Comparison of ENCODE assay signal across 9 cellular contexts in the genomic region with DNA sequence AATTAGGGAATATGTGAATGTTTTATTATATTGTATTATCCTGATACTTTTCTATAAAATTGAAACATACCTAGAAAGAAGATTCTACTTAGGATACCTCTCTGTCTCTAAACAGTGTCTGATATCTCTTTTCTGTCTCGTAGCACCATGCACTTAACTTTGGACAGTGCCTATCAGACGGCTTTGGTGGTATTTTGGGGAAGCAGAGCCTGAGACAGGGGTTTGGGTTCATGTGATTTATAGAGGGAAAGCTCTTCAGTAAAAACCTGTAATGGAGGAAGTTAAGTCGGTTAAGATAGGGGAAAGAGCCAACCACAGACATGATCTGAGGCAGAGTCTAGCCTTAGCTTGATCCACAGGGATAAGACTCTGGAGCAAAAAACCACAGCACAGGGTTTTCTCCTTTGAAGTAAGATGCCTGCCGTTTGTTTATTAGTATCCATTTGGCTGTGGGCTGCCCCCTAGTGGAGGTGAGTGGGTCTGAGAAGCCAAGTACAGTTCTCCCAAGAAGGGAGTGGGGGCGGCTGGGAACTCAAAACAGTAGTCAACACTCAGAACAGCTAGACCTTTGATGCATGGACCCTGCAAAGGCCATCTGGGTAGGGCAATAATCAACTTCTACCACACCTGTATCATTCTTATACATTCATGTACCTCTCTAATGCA.
DNase-seq lines count a peak whose midpoint lies in the region; ATAC-seq, FAIRE-seq and TF ChIP-seq lines count a peak whose summit lies in the region.
"Had no signal": no experiment of that assay in that cellular context is flagged by ENCODE, and none has a peak within 500 bp of the region (broad histone marks: within the 10 kb centered on the region; RNA-seq: fewer than 3 reads in every experiment).

No MANE protein-coding gene starts in this region.

- TF ChIP-seq CTCF in GM13977 (IDR thresholded peaks at IDR 0.05; ENCODE audit: extremely low read depth, insufficient read depth, missing control alignments) (peak; percentile 74), kidney (IDR thresholded peaks at IDR 0.05; ENCODE audit: borderline replicate concordance, extremely low read depth, insufficient read depth) (peak; percentile 25), sigmoid colon (IDR thresholded peaks at IDR 0.05) (no peak)

- H3K27me3 ChIP-seq in adipocyte (replicated peaks; ENCODE audit: control insufficient read depth, insufficient read depth, low read length) (no peaks in the 10 kb centered on the region), sigmoid colon (peaks cover 0 to 5% (median 0%) of the 10 kb centered on the region in 3 donors)

- H3K4me3 ChIP-seq in adipocyte (ENCODE audit: low read length) (no peak overlapping the region), kidney (ENCODE audit: low read length in 2 of 2) (no peak overlapping the region), sigmoid colon (no peak overlapping the region)

- H3K9ac ChIP-seq in adipocyte (ENCODE audit: low read length) (no peak overlapping the region), kidney (ENCODE audit: low read length in 2 of 2) (no peak overlapping the region)

- no peak for FAIRE-seq in kidney (lab: Jason Lieb, UNC)

- TF ChIP-seq EP300 in sigmoid colon (IDR thresholded peaks at IDR 0.05): no peak

- peak; percentile 16 to 26 for DNase-seq in AML-193 (lab: John Stamatoyannopoulos, UW)
- DNase-seq in GM13977 (ENCODE audit: low spot score): peak; percentile 61
- DNase-seq in NCI-H2227 (lab: John Stamatoyannopoulos, UW; ENCODE audit: unreplicated experiment): peak; percentile 20
- DNase-seq in adipocyte (ENCODE audit: low read depth): peak; percentile 15
- no peak for DNase-seq in kidney
- peak; percentile 12 for DNase-seq in stimulated activated naive B cell treated with anti-CD40 and anti-IgM and Interleukin-4, amounts not matched to agents 10 μg/mL and 1 μg/mL and 100 μg/mL, for 72 hours
- no peak for DNase-seq in sigmoid colon
- DNase-seq: IMR-90 had no signal

- H3K4me3 Mint-ChIP-seq in stimulated activated naive B cell treated with anti-CD40 and anti-IgM and Interleukin-4, amounts not matched to agents 10 μg/mL and 1 μg/mL and 100 μg/mL, for 72 hours: no peak overlapping the region

- H3K27ac Mint-ChIP-seq in stimulated activated naive B cell treated with anti-CD40 and anti-IgM and Interleukin-4, amounts not matched to agents 10 μg/mL and 1 μg/mL and 100 μg/mL, for 72 hours: no peak overlapping the region

- H3K27ac ChIP-seq in kidney (ENCODE audit: low read depth in 2 of 2, low read length in 2 of 2): no peak overlapping the region
- no peak overlapping the region for H3K27ac ChIP-seq in sigmoid colon

- H3K4me1 ChIP-seq in adipocyte (ENCODE audit: control insufficient read depth, insufficient read depth, low read length) (no peaks in the 10 kb centered on the region), kidney (ENCODE audit: control insufficient read depth in 1 of 2, insufficient read depth in 1 of 2, low read depth in 1 of 2, low read length in 2 of 2) (no peaks in the 10 kb centered on the region), sigmoid colon (no peaks in the 10 kb centered on the region)

- H3K36me3 Mint-ChIP-seq in stimulated activated naive B cell treated with anti-CD40 and anti-IgM and Interleukin-4, amounts not matched to agents 10 μg/mL and 1 μg/mL and 100 μg/mL, for 72 hours: no peaks in the 10 kb centered on the region

- in situ Hi-C loops in GM13977 (cut with MboI; ENCODE audit: low pct_unique_long_range_greater_than_20kb, low sequenced_read_pairs, unreplicated experiment): no loop called here

- H3K36me3 ChIP-seq in adipocyte (ENCODE audit: control insufficient read depth, insufficient read depth, low read length, severe bottlenecking): no peaks in the 10 kb centered on the region
- H3K36me3 ChIP-seq in kidney (ENCODE audit: control insufficient read depth in 1 of 2, insufficient read depth in 2 of 2, low read length in 2 of 2): no peaks in the 10 kb centered on the region
- no peaks in the 10 kb centered on the region for H3K36me3 ChIP-seq in sigmoid colon

- WGBS in sigmoid colon, 2 donors: 40 to 59% methylated on average over 5 of the region's 5 CpGs

- H3K9me3 ChIP-seq in adipocyte (ENCODE audit: control insufficient read depth, low read length) (no peaks in the 10 kb centered on the region), kidney (ENCODE audit: control insufficient read depth in 1 of 2, low read length in 2 of 2) (no peaks in the 10 kb centered on the region), sigmoid colon (no peaks in the 10 kb centered on the region)

- H3K4me1 Mint-ChIP-seq in stimulated activated naive B cell treated with anti-CD40 and anti-IgM and Interleukin-4, amounts not matched to agents 10 μg/mL and 1 μg/mL and 100 μg/mL, for 72 hours: no peaks in the 10 kb centered on the region

- H3K27me3 Mint-ChIP-seq in stimulated activated naive B cell treated with anti-CD40 and anti-IgM and Interleukin-4, amounts not matched to agents 10 μg/mL and 1 μg/mL and 100 μg/mL, for 72 hours: peaks cover 0 to 5% of the 10 kb centered on the region in 2 donors

- peak; percentile 87 for ATAC-seq in HG02852 (IDR thresholded peaks at IDR 0.05; ENCODE audit: unreplicated experiment)
- peak; percentile 55 to 57 for ATAC-seq in stimulated activated naive B cell treated with anti-CD40 and anti-IgM and Interleukin-4, amounts not matched to agents 10 μg/mL and 1 μg/mL and 100 μg/mL, for 72 hours (replicated peaks)

- no peak for TF ChIP-seq POLR2A in sigmoid colon (IDR thresholded peaks at IDR 0.05)

- H3K9me3 Mint-ChIP-seq in stimulated activated naive B cell treated with anti-CD40 and anti-IgM and Interleukin-4, amounts not matched to agents 10 μg/mL and 1 μg/mL and 100 μg/mL, for 72 hours: peaks cover 2 to 4% of the 10 kb centered on the region in 2 donors

- intact Hi-C loops in kidney (cut with DNase I): no loop called here
- intact Hi-C loops in sigmoid colon (cut with DNase I): no loop called here

Comparison
In these comparisons a context has a peak if more than half of its experiments do, and no peak if none do; other contexts are left out.
1. DNase-seq: peak in AML-193 (2 of 2), GM13977 (single experiment), NCI-H2227 (single experiment), adipocyte (single experiment) and stimulated activated naive B cell treated with anti-CD40 and anti-IgM and Interleukin-4, amounts not matched to agents 10 μg/mL and 1 μg/mL and 100 μg/mL, for 72 hours (single experiment); none in kidney (single experiment) and sigmoid colon (single experiment).
2. CTCF ChIP-seq: peak in GM13977 (single experiment) and kidney (single experiment); none in sigmoid colon (0 of 4).